ENCODE assay signal across 11 cellular contexts in genomic region chr3:161444678-161445077, GRCh38. TPM values are rescaled to one million over a fixed set of nuclear protein-coding genes. Genes with fewer than 3 reads are reported as not detected.
"Had no signal": no experiment of that assay in that cellular context is flagged by ENCODE, and none has a peak within 500 bp of the region (broad histone marks: within the 10 kb centered on the region; RNA-seq: fewer than 3 reads in every experiment).

No MANE protein-coding gene starts in this region.

- H3K4me3 ChIP-seq: GM23248 had no signal

- H3K4me2 ChIP-seq: KMS-11 had no signal

- H3K27ac Mint-ChIP-seq: H9, IgD-negative memory B cell had no signal

- H2AFZ ChIP-seq: GM23248 had no signal

- DNase-seq: GM23248, H9, HCEC 1CT, Karpas-422, KBM-7 had no signal

- H3K9me3 Mint-ChIP-seq: H9 had no signal

- H3K4me3 Mint-ChIP-seq: H9, IgD-negative memory B cell had no signal

- H3K36me3 Mint-ChIP-seq: IgD-negative memory B cell had no signal

- H3K4me1 Mint-ChIP-seq: IgD-negative memory B cell had no signal

- H3K27ac ChIP-seq: GM23248, HL-60, KMS-11 had no signal

- H3K9ac ChIP-seq: GM23248, KMS-11 had no signal

RNA-seq across cellular contexts. Expression of gene OTOL1, which starts 51.9 kb away (rescaled TPM):
- total RNA-seq: GM23248, H1, H9, HepG2, HT1080 had no signal
- polyA plus RNA-seq: GM23248, H1, HepG2, IgD-negative memory B cell had no signal
